15 cellular contexts compared by ENCODE assay signal in the genomic region with DNA sequence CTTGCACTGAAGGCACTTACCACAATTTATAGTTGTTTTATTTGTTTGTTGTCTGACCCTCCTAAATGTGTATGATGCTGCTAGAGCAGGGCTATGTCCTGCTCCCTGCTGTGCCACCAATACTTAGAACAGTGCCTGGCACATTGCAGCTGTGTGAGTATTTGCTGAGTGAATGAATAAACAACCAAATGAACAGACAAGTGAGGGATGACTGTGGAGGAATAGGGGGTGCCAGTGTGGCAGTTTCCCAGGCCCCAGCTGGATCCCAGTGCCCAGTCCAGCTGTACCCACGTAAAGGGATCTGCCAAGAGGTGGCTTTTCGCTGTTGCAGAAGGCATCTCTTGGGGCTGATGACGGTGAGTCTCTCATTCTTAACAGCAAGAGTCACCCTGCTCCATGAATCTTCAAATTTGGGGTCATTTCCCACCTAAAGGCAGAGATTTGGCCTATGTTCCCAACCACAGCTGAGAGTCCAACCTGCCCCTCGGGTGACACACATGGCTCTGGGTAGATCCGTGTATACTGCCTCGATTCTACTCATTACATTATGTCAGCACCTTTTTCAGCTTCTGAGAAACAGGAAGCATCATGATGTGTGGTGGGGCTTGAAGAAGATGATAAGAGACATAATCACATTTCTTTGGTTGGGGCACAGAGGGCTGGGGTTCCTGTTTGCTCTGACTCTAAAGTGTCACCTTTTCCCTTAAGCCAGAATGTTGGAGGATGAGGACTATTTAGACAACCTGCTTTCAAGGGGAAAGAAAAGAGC. TPM values are rescaled to one million over a fixed set of nuclear protein-coding genes. Genes with fewer than 3 reads are reported as not detected.
DNase-seq lines count a peak whose midpoint lies in the region; ATAC-seq and TF ChIP-seq lines count a peak whose summit lies in the region.
"Had no signal": no experiment of that assay in that cellular context is flagged by ENCODE, and none has a peak within 500 bp of the region (broad histone marks: within the 10 kb centered on the region; RNA-seq: fewer than 3 reads in every experiment).

No MANE protein-coding gene starts in this region.

- no peak for TF ChIP-seq POLR2A in NB4 (IDR thresholded peaks at IDR 0.05; ENCODE audit: extremely low read depth, insufficient read length)

- H3K27me3 Mint-ChIP-seq in activated CD4-positive, alpha-beta T cell treated with anti-CD3 and anti-CD28 coated beads for 36 hours: peaks cover 4% of the 10 kb centered on the region
- H3K27me3 Mint-ChIP-seq in activated naive CD8-positive, alpha-beta T cell treated with anti-CD3 and anti-CD28 coated beads, Interleukin-2, amount 10 ng/mL, durations not matched to agents 7 days and 5 days: no peaks in the 10 kb centered on the region

- ATAC-seq in activated CD4-positive, alpha-beta T cell treated with anti-CD3 and anti-CD28 coated beads for 36 hours: peak; percentile 38
- ATAC-seq in activated naive CD8-positive, alpha-beta T cell treated with anti-CD3 and anti-CD28 coated beads, Interleukin-2, amount 10 ng/mL, durations not matched to agents 7 days and 5 days (ENCODE audit: low read depth): peak; percentile 88
- ATAC-seq in HG03025 (IDR thresholded peaks at IDR 0.05; ENCODE audit: low FRiP score, unreplicated experiment): no peak

- H3K27ac Mint-ChIP-seq in activated CD4-positive, alpha-beta T cell treated with anti-CD3 and anti-CD28 coated beads for 36 hours: no peak overlapping the region
- H3K27ac Mint-ChIP-seq in activated naive CD8-positive, alpha-beta T cell treated with anti-CD3 and anti-CD28 coated beads, Interleukin-2, amount 10 ng/mL, durations not matched to agents 7 days and 5 days: peak overlapping the region; percentile 70

- CTCF ChIA-PET in activated CD4-positive, alpha-beta T cell treated with anti-CD3 and anti-CD28 coated beads for 36 hours (lab: Charles Lee): interaction anchor here (0.6 to 1.3 kb wide), 6 partner anchors 20 to 931 kb away, joined by 3 to 6 read pairs (median 4); no protein-coding TSS in a partner anchor

- H3K4me3 ChIP-seq in NB4 (ENCODE audit: low read depth, low read length): no peak overlapping the region
- H3K4me3 ChIP-seq: esophagus squamous epithelium, left ventricle myocardium inferior had no signal

- no peak for TF ChIP-seq CTCF in NB4 (IDR thresholded peaks at IDR 0.05; ENCODE audit: low read depth, low read length)

- H3K9me3 Mint-ChIP-seq in activated CD4-positive, alpha-beta T cell treated with anti-CD3 and anti-CD28 coated beads for 36 hours (ENCODE audit: low read depth): no peaks in the 10 kb centered on the region
- H3K9me3 Mint-ChIP-seq in activated naive CD8-positive, alpha-beta T cell treated with anti-CD3 and anti-CD28 coated beads, Interleukin-2, amount 10 ng/mL, durations not matched to agents 7 days and 5 days: no peaks in the 10 kb centered on the region

- H3K4me1 Mint-ChIP-seq in activated CD4-positive, alpha-beta T cell treated with anti-CD3 and anti-CD28 coated beads for 36 hours: peaks cover 39% of the 10 kb centered on the region
- H3K4me1 Mint-ChIP-seq in activated naive CD8-positive, alpha-beta T cell treated with anti-CD3 and anti-CD28 coated beads, Interleukin-2, amount 10 ng/mL, durations not matched to agents 7 days and 5 days: peaks cover 40% of the 10 kb centered on the region

- H3K36me3 Mint-ChIP-seq in activated CD4-positive, alpha-beta T cell treated with anti-CD3 and anti-CD28 coated beads for 36 hours (ENCODE audit: low read depth): no peaks in the 10 kb centered on the region
- peaks cover 3% of the 10 kb centered on the region for H3K36me3 Mint-ChIP-seq in activated naive CD8-positive, alpha-beta T cell treated with anti-CD3 and anti-CD28 coated beads, Interleukin-2, amount 10 ng/mL, durations not matched to agents 7 days and 5 days

- POLR2A ChIA-PET in activated CD4-positive, alpha-beta T cell treated with anti-CD3 and anti-CD28 coated beads for 36 hours (lab: Charles Lee): interaction anchor here (0.6 kb wide), 1 partner anchor 1538 kb away, joined by 3 read pairs; no protein-coding TSS in a partner anchor
- POLR2A ChIA-PET in activated naive CD8-positive, alpha-beta T cell treated with anti-CD3 and anti-CD28 coated beads, Interleukin-2, amount 10 ng/mL, durations not matched to agents 7 days and 5 days (lab: Charles Lee): interaction anchor here (0.6 to 1.3 kb wide), 3 partner anchors 28 to 119 kb away, joined by 3 to 4 read pairs (median 3); a partner anchor contains a TSS

- DNase-seq in activated CD4-positive, alpha-beta T cell treated with anti-CD3 and anti-CD28 coated beads for 36 hours: peak; percentile 21
- no peak for DNase-seq in activated CD4-positive, alpha-beta T cell treated with anti-CD3 and anti-CD28 coated beads for 1 hour
- DNase-seq in NB4 (ENCODE audit: low read depth) (peak; percentile 32), putamen (ENCODE audit: low spot score) (peak; percentile 19), iPS-NIHi7 (ENCODE audit: extremely low spot score) (no peak), NCI-H2227 (lab: John Stamatoyannopoulos, UW; ENCODE audit: unreplicated experiment) (no peak)
- peak; percentile 35 for DNase-seq in activated naive CD8-positive, alpha-beta T cell treated with anti-CD3 and anti-CD28 coated beads, Interleukin-2, amount 10 ng/mL, durations not matched to agents 7 days and 5 days
- DNase-seq: 8988T, COR-L47, esophagus squamous epithelium, GOT3, left ventricle myocardium inferior, MM.1S had no signal

- no peak overlapping the region for H3K4me3 Mint-ChIP-seq in activated CD4-positive, alpha-beta T cell treated with anti-CD3 and anti-CD28 coated beads for 36 hours
- peak overlapping the region; percentile 58 for H3K4me3 Mint-ChIP-seq in activated naive CD8-positive, alpha-beta T cell treated with anti-CD3 and anti-CD28 coated beads, Interleukin-2, amount 10 ng/mL, durations not matched to agents 7 days and 5 days

- intact Hi-C loops in activated CD4-positive, alpha-beta T cell treated with anti-CD3 and anti-CD28 coated beads for 36 hours (cut with DNase I, micrococcal nuclease): loop anchor here (5.0 kb wide), 4 partner anchors 43 to 208 kb away; a partner anchor contains a TSS

RNA-seq across cellular contexts. Expression of a gene that starts 14.3 kb away (rescaled TPM):
- 1 to 10 TPM in 1 of 2 experiments, under 1 TPM in 1; 0.69 to 1.6 TPM for total RNA-seq in activated CD4-positive, alpha-beta T cell treated with anti-CD3 and anti-CD28 coated beads for 36 hours
- total RNA-seq in activated naive CD8-positive, alpha-beta T cell treated with anti-CD3 and anti-CD28 coated beads, Interleukin-2, amount 10 ng/mL, durations not matched to agents 7 days and 5 days: not detected
- total RNA-seq: esophagus squamous epithelium, left ventricle myocardium inferior, subcutaneous adipose tissue had no signal

RNA-seq across cellular contexts. Expression of a gene that starts 27.7 kb away (rescaled TPM):
- total RNA-seq in activated CD4-positive, alpha-beta T cell treated with anti-CD3 and anti-CD28 coated beads for 36 hours: 10 to 100 TPM; 46.0 to 51.3 TPM
- total RNA-seq in activated naive CD8-positive, alpha-beta T cell treated with anti-CD3 and anti-CD28 coated beads, Interleukin-2, amount 10 ng/mL, durations not matched to agents 7 days and 5 days: 10 to 100 TPM; 30.7 to 34.1 TPM

RNA-seq across cellular contexts. Expression of a gene that starts 38.5 kb away (rescaled TPM):
- total RNA-seq in activated CD4-positive, alpha-beta T cell treated with anti-CD3 and anti-CD28 coated beads for 36 hours: 100 to 1,000 TPM; 121 to 130 TPM
- 100 to 1,000 TPM; 228 to 238 TPM for total RNA-seq in activated naive CD8-positive, alpha-beta T cell treated with anti-CD3 and anti-CD28 coated beads, Interleukin-2, amount 10 ng/mL, durations not matched to agents 7 days and 5 days

Comparison
In these comparisons a context has a peak if more than half of its experiments do, and no peak if none do; other contexts are left out.
1. DNase-seq: peak in activated CD4-positive, alpha-beta T cell treated with anti-CD3 and anti-CD28 coated beads for 36 hours (single experiment), NB4 (single experiment), activated naive CD8-positive, alpha-beta T cell treated with anti-CD3 and anti-CD28 coated beads, Interleukin-2, amount 10 ng/mL, durations not matched to agents 7 days and 5 days (single experiment) and putamen (single experiment); none in activated CD4-positive, alpha-beta T cell treated with anti-CD3 and anti-CD28 coated beads for 1 hour (single experiment), iPS-NIHi7 (single experiment) and NCI-H2227 (single experiment).